ENCODE assay signal across 24 cellular contexts in the genomic region with DNA sequence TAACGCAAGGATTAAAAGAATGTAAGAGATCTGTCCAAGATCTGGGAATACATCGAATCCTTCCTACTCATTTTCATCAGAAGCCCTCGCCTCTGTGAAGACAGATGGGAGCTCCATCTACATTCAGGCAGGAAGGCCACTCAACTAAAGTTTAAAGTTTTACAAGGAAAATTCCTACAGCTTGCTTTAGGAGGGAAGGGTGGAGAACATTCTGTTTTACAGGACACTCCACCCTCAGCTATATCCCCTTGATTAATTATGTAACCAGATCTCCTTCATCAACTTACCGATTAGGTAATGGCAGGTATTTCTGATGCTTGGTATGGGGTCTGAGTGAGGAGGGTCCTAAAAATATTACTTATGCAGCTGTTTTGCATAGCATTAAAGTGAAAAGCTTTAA.
"Had no signal": no experiment of that assay in that cellular context is flagged by ENCODE, and none has a peak within 500 bp of the region (broad histone marks: within the 10 kb centered on the region; RNA-seq: fewer than 3 reads in every experiment).

No MANE protein-coding gene starts in this region.

- ATAC-seq: lower lobe of right lung; natural killer cell; psoas muscle; sciatic nerve; stimulated activated effector memory CD8-positive, alpha-beta T cell treated with anti-CD3 and anti-CD28 coated beads, Interleukin-12 subunit alpha, Interleukin-12 subunit beta, amount 100 ng/mL, for 72 hours; upper lobe of right lung had no signal

- H3K27me3 ChIP-seq: hepatocyte, suprapubic skin, tibial artery, upper lobe of right lung had no signal

- DNase-seq: head of caudate nucleus; islet precursor cell; lower lobe of right lung; mammary epithelial cell; mesenchymal stem cell; naive B cell; natural killer cell; nephron progenitor cell; occipital lobe; psoas muscle; stimulated activated CD4-positive, alpha-beta T cell treated with anti-CD3 and anti-CD28 coated beads, Interleukin-4, amount 100 ng/mL, for 24 hours; stimulated activated naive CD4-positive, alpha-beta T cell; tibial artery; trophoblast cell; upper lobe of right lung had no signal

- H3K79me2 ChIP-seq: hepatocyte, parathyroid adenoma had no signal

- H3K9me3 ChIP-seq: lower lobe of right lung, neutrophil, psoas muscle, suprapubic skin, thoracic aorta, tibial artery, upper lobe of right lung had no signal

- H3K4me2 ChIP-seq: hepatocyte, neural progenitor cell had no signal

- H2AFZ ChIP-seq: hepatocyte, neural progenitor cell, parathyroid adenoma had no signal

- H3K4me1 ChIP-seq: parathyroid adenoma, psoas muscle had no signal

- H3K9ac ChIP-seq: neural progenitor cell, parathyroid adenoma had no signal

- H3K36me3 ChIP-seq: lower lobe of right lung, neural progenitor cell, neutrophil, suprapubic skin, thoracic aorta, tibial artery, upper lobe of right lung had no signal

- H3K4me3 ChIP-seq: hepatocyte, lower lobe of right lung, neural progenitor cell, psoas muscle, skin epidermis, suprapubic skin, thoracic aorta, tibial artery, upper lobe of right lung had no signal

- H3K27ac ChIP-seq: hepatocyte, lower lobe of right lung, neural progenitor cell, neutrophil, parathyroid adenoma, psoas muscle, skin epidermis, suprapubic skin, thoracic aorta, tibial artery, upper lobe of right lung had no signal
